Comparison of ENCODE assay signal across 15 cellular contexts in the genomic region with DNA sequence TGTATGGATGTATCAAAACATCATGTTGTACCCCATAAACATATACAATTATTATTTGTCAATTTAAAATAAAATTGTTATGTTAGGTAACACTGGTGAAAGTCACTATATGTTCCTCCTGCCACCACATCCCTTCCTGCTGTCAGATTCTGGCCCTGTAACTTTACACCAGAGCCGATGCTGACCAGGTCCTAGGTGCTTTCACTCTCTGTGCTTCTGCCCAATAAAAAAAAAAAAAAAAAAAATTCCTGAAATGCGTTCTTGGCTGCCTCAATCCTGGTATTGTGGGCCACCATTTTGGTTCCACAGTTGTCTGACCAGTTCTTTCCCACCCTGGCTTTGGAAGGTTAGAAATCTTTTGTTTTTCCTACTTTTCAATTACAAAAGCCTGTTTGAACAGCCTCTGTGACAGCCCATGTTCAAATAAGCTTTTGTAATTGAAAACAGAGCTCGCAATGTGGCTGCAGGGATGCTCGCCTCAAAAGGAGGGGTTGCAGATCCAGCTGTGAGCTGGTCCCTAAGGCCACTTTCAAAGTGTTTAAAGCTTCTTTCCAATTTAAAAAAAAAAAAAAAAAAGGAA.
DNase-seq lines count a peak whose midpoint lies in the region; ATAC-seq and TF ChIP-seq lines count a peak whose summit lies in the region.
"Had no signal": no experiment of that assay in that cellular context is flagged by ENCODE, and none has a peak within 500 bp of the region (broad histone marks: within the 10 kb centered on the region; RNA-seq: fewer than 3 reads in every experiment).

No MANE protein-coding gene starts in this region.

- H3K27ac ChIP-seq in H9 (ENCODE audit: insufficient read length, low read depth, low read length): no peak overlapping the region

- peaks cover 10% of the 10 kb centered on the region; the same call in 1 of the 2 replicates for H3K27me3 ChIP-seq in H9 (ENCODE audit: insufficient read depth, low read length)

- H3K4ac ChIP-seq in H9 (ENCODE audit: low read depth, low read length): no peak overlapping the region

- no peaks in the 10 kb centered on the region for H3K79me1 ChIP-seq in H9 (ENCODE audit: insufficient read depth, low read depth, low read length, poor library complexity, severe bottlenecking)

- no CpG with 5 or more reads among the region's 4 CpGs for WGBS in H9 (ENCODE audit: extremely low coverage, insufficient read length, low lambda C conversion rate)

- H3K79me2 ChIP-seq in H9 (ENCODE audit: insufficient read depth, low read length): no peaks in the 10 kb centered on the region

- H2BK120ac ChIP-seq in H9 (ENCODE audit: low read depth, low read length, poor library complexity, severe bottlenecking): no peak overlapping the region

- DNase-seq in H9 (peak; percentile 71), NCI-H748 (lab: John Stamatoyannopoulos, UW; ENCODE audit: unreplicated experiment) (peak; percentile 91), iPS DF 4.7 (ENCODE audit: extremely low read depth, low spot score) (peak; percentile 53), pons (ENCODE audit: low spot score) (peak; percentile 93), NAMALWA (ENCODE audit: low spot score) (no peak)
- no peak for DNase-seq in central memory CD4-positive, alpha-beta T cell
- DNase-seq: ACHN, COR-L47, HCEC 1CT, MV-4-11, NCI-H1436, NCI-H82, T-cell had no signal

- peaks cover 2 to 5% of the 10 kb centered on the region in 2 experiments; a peak in 3 of 5 replicates for H3K9me3 Mint-ChIP-seq in H9

- no peak overlapping the region for H2BK5ac ChIP-seq in H9 (ENCODE audit: insufficient read length, low read length)

- peak overlapping the region in 2 of 3 experiments; percentile 71 to 88; a peak in 4 of 7 replicates for H3K27ac Mint-ChIP-seq in H9
- H3K27ac Mint-ChIP-seq: T-cell had no signal

- H2BK12ac ChIP-seq in H9 (ENCODE audit: insufficient read length, low read depth, low read length): no peak overlapping the region

- H4K91ac ChIP-seq in H9 (ENCODE audit: insufficient read length, low read depth, low read length): no peak overlapping the region

- H4K8ac ChIP-seq in H9 (replicated peaks; ENCODE audit: insufficient read length, low read depth, low read length): no peak overlapping the region

- H3K23me2 ChIP-seq in H9 (ENCODE audit: insufficient read length, low read depth, low read length, poor library complexity, severe bottlenecking): no peaks in the 10 kb centered on the region

- H3K56ac ChIP-seq in H9 (ENCODE audit: insufficient read length, low read depth, low read length): no peak overlapping the region

- H3K4me1 ChIP-seq in H9 (ENCODE audit: insufficient read depth, low read length): peaks cover 13% of the 10 kb centered on the region

- H4K20me1 ChIP-seq in H9 (ENCODE audit: control insufficient read depth, insufficient read depth, insufficient read length): no peaks in the 10 kb centered on the region

- no peak overlapping the region for H3K9ac ChIP-seq in H9 (ENCODE audit: extremely low read depth, insufficient read length, low read length)

- H3K27me3 Mint-ChIP-seq in H9 (ENCODE audit: low read depth): peaks cover 72% of the 10 kb centered on the region
- H3K27me3 Mint-ChIP-seq: T-cell had no signal

- peaks cover 61 to 69% of the 10 kb centered on the region in 2 experiments for H3K4me1 Mint-ChIP-seq in H9
- H3K4me1 Mint-ChIP-seq: T-cell had no signal

- H3K4me3 Mint-ChIP-seq in H9: peak overlapping the region in 1 of 2 experiments; percentile 49; a peak in 2 of 5 replicates
- H3K4me3 Mint-ChIP-seq: T-cell had no signal

- no peak overlapping the region for H3K18ac ChIP-seq in H9 (ENCODE audit: insufficient read length, low read depth, low read length)

- H4K5ac ChIP-seq in H9 (ENCODE audit: insufficient read length, low read depth, low read length): no peak overlapping the region

- no peak overlapping the region for H2AK5ac ChIP-seq in H9 (ENCODE audit: insufficient read length, low read length)

- no peaks in the 10 kb centered on the region; a peak in 1 of 7 replicates for H3K36me3 Mint-ChIP-seq in H9 (ENCODE audit: insufficient read depth in 1 of 3, low read depth in 3 of 3)
- H3K36me3 Mint-ChIP-seq: T-cell had no signal

- H3K9me3 ChIP-seq in H9 (ENCODE audit: control insufficient read depth, low read depth, low read length): no peaks in the 10 kb centered on the region

- no peak overlapping the region for H2BK15ac ChIP-seq in H9 (ENCODE audit: low read depth, low read length)

- no peak for TF ChIP-seq CTCF in H9 (conservative IDR thresholded peaks at IDR 0.05)

- H3K23ac ChIP-seq in H9 (ENCODE audit: insufficient read length, low read depth, low read length): no peak overlapping the region

- H3T11ph ChIP-seq in H9 (ENCODE audit: low read length): no peak overlapping the region

- H2BK20ac ChIP-seq in H9 (ENCODE audit: low read depth, low read length, poor library complexity, severe bottlenecking): no peak overlapping the region

- no peak overlapping the region for H3K4me2 ChIP-seq in H9 (ENCODE audit: insufficient read depth, insufficient read length, low read length)

- no peak overlapping the region for H2AFZ ChIP-seq in H9 (ENCODE audit: low read length)

- no peak for ATAC-seq in GM18873 (IDR thresholded peaks at IDR 0.05; ENCODE audit: low FRiP score, unreplicated experiment)
- ATAC-seq: Panc1, T-cell had no signal

- H3K14ac ChIP-seq in H9 (ENCODE audit: insufficient read depth, low read length): no peak overlapping the region

Comparison
In these comparisons a context has a peak if more than half of its experiments do, and no peak if none do; other contexts are left out.
1. DNase-seq: peak in H9 (single experiment), NCI-H748 (single experiment), iPS DF 4.7 (single experiment) and pons (single experiment); none in central memory CD4-positive, alpha-beta T cell (single experiment) and NAMALWA (single experiment).